1 cellular context compared by ENCODE assay signal in genomic region chr5:53476531-53477480, GRCh38.
TF ChIP-seq lines count a peak whose summit lies in the region.

No MANE protein-coding gene starts in this region.

TF ChIP-seq in HepG2, 621 proteins besides CTCF, POLR2A, EP300 and RAD21 (continued from another document and continues in another):
- TF ChIP-seq ZNF710 (CRISPR knock-in tag; IDR thresholded peaks at IDR 0.05; ENCODE audit: borderline replicate concordance) (peak; percentile 99), HIVEP1 (CRISPR knock-in tag; IDR thresholded peaks at IDR 0.05) (peak; percentile 83; the same call in 1 of the 2 replicates), ZMYM3 (CRISPR knock-in tag; IDR thresholded peaks at IDR 0.05) (peak; percentile 83; the same call in 1 of the 2 replicates), BRD4 (CRISPR knock-in tag; IDR thresholded peaks at IDR 0.05) (peak; percentile 72; the same call in 1 of the 2 replicates), RFXAP (CRISPR knock-in tag; IDR thresholded peaks at IDR 0.05; ENCODE audit: borderline replicate concordance) (peak; percentile 95), FOXA3 (CRISPR knock-in tag; IDR thresholded peaks at IDR 0.05) (peak; percentile 100), NFYB (CRISPR knock-in tag; IDR thresholded peaks at IDR 0.05) (peak; percentile 18; the same call in 1 of the 2 replicates), ZNF660 (CRISPR knock-in tag; IDR thresholded peaks at IDR 0.05; ENCODE audit: borderline replicate concordance, low read depth) (no peak), FUBP1 (CRISPR knock-in tag; IDR thresholded peaks at IDR 0.05; ENCODE audit: borderline replicate concordance) (peak; percentile 94; the same call in 1 of the 2 replicates), ZBTB37 (CRISPR knock-in tag; IDR thresholded peaks at IDR 0.05) (peak; percentile 99), PLSCR1 (CRISPR knock-in tag; IDR thresholded peaks at IDR 0.05; ENCODE audit: borderline replicate concordance) (no peak), ATF7 (IDR thresholded peaks at IDR 0.05) (peak; percentile 69; the same call in 1 of the 2 replicates), ATF7 (CRISPR knock-in tag; IDR thresholded peaks at IDR 0.05) (peak; percentile 97), KIAA2018 (CRISPR knock-in tag; IDR thresholded peaks at IDR 0.05; ENCODE audit: borderline replicate concordance) (no peak), HMG20B (CRISPR knock-in tag; conservative IDR thresholded peaks at IDR 0.05) (peak; percentile 97), ZNF251 (CRISPR knock-in tag; IDR thresholded peaks at IDR 0.05) (no peak), ZSCAN21 (CRISPR knock-in tag; IDR thresholded peaks at IDR 0.05; ENCODE audit: borderline replicate concordance) (peak; percentile 81; the same call in 1 of the 2 replicates), ZNF282 (IDR thresholded peaks at IDR 0.05; ENCODE audit: partially characterized antibody) (no peak), TOE1 (CRISPR knock-in tag; IDR thresholded peaks at IDR 0.05) (peak; percentile 63; the same call in 1 of the 2 replicates), ZNF780A (CRISPR knock-in tag; IDR thresholded peaks at IDR 0.05) (no peak), ZNF441 (CRISPR knock-in tag; IDR thresholded peaks at IDR 0.05; ENCODE audit: borderline replicate concordance) (peak; percentile 61; the same call in 1 of the 2 replicates), MAF1 (CRISPR knock-in tag; IDR thresholded peaks at IDR 0.05; ENCODE audit: borderline replicate concordance) (peak; percentile 59; the same call in 1 of the 2 replicates), THAP7 (CRISPR knock-in tag; IDR thresholded peaks at IDR 0.05) (0 out of 2 replicates have a peak, but pooled peaks have one; percentile 37), ZNF788 (CRISPR knock-in tag; IDR thresholded peaks at IDR 0.05; ENCODE audit: borderline replicate concordance) (peak; percentile 97), ZSCAN29 (CRISPR knock-in tag; conservative IDR thresholded peaks at IDR 0.05) (peak; percentile 76; the same call in 1 of the 2 replicates), MNT (IDR thresholded peaks at IDR 0.05) (peak; percentile 34; the same call in 1 of the 2 replicates), KAT8 (CRISPR knock-in tag; IDR thresholded peaks at IDR 0.05) (peak; percentile 92), GRHL1 (CRISPR knock-in tag; conservative IDR thresholded peaks at IDR 0.05) (no peak), ZFX (CRISPR knock-in tag; IDR thresholded peaks at IDR 0.05; ENCODE audit: low read depth) (peak; percentile 32; the same call in 1 of the 2 replicates), ZNF644 (CRISPR knock-in tag; IDR thresholded peaks at IDR 0.05; ENCODE audit: low read depth) (peak; percentile 99), RARG (CRISPR knock-in tag; IDR thresholded peaks at IDR 0.05; ENCODE audit: low read depth) (no peak), GTF2F1 (IDR thresholded peaks at IDR 0.05; ENCODE audit: low read length) (no peak), ZNF737 (CRISPR knock-in tag; IDR thresholded peaks at IDR 0.05; ENCODE audit: borderline replicate concordance) (no peak), ZBTB1 (CRISPR knock-in tag; IDR thresholded peaks at IDR 0.05; ENCODE audit: borderline replicate concordance) (no peak), NFE2L1 (CRISPR knock-in tag; IDR thresholded peaks at IDR 0.05; ENCODE audit: borderline replicate concordance) (no peak), MAZ (IDR thresholded peaks at IDR 0.05; ENCODE audit: borderline replicate concordance, low read depth, low read length) (no peak), MAZ (CRISPR knock-in tag; IDR thresholded peaks at IDR 0.05; ENCODE audit: low read depth) (peak; percentile 88), ZNF253 (CRISPR knock-in tag; IDR thresholded peaks at IDR 0.05; ENCODE audit: borderline replicate concordance) (no peak), MYC (CRISPR knock-in tag; IDR thresholded peaks at IDR 0.05; ENCODE audit: borderline replicate concordance) (peak; percentile 56; the same call in 1 of the 2 replicates), ZNF792 (CRISPR knock-in tag; IDR thresholded peaks at IDR 0.05) (peak; percentile 97), TRIM22 (IDR thresholded peaks at IDR 0.05) (no peak)
